ENCODE assay signal across 1 cellular context in genomic region chr7:44200699-44201461, GRCh38.
TF ChIP-seq lines count a peak whose summit lies in the region.

TSS of gene YKT6 (plus strand) at chr7:44200978. CDS start at chr7:44201136, 158 bp downstream.

TF ChIP-seq in HepG2, 621 proteins besides CTCF, POLR2A, EP300 and RAD21 (continued from another document and continues in another):
- TF ChIP-seq NFE2L1 (CRISPR knock-in tag; IDR thresholded peaks at IDR 0.05; ENCODE audit: borderline replicate concordance) (no peak), TBX2 (CRISPR knock-in tag; IDR thresholded peaks at IDR 0.05; ENCODE audit: borderline replicate concordance) (peak; percentile 84), ZMAT3 (CRISPR knock-in tag; conservative IDR thresholded peaks at IDR 0.05) (peak; percentile 53; the same call in 1 of the 2 replicates), MAZ (IDR thresholded peaks at IDR 0.05; ENCODE audit: borderline replicate concordance, low read depth, low read length) (no peak), MAZ (CRISPR knock-in tag; IDR thresholded peaks at IDR 0.05; ENCODE audit: low read depth) (peak; percentile 90), ZBTB20 (CRISPR knock-in tag; IDR thresholded peaks at IDR 0.05; ENCODE audit: borderline replicate concordance, low read depth) (peak; percentile 58; the same call in 1 of the 2 replicates), SIX1 (CRISPR knock-in tag; IDR thresholded peaks at IDR 0.05; ENCODE audit: borderline replicate concordance) (peak; percentile 84; the same call in 1 of the 2 replicates), MLX (CRISPR knock-in tag; IDR thresholded peaks at IDR 0.05) (no peak), ZFP36L2 (CRISPR knock-in tag; IDR thresholded peaks at IDR 0.05) (no peak), DMTF1 (CRISPR knock-in tag; IDR thresholded peaks at IDR 0.05) (no peak), POGZ (CRISPR knock-in tag; IDR thresholded peaks at IDR 0.05) (peak; percentile 79), TFDP1 (CRISPR knock-in tag; IDR thresholded peaks at IDR 0.05; ENCODE audit: borderline replicate concordance) (peak; percentile 68; the same call in 1 of the 2 replicates), HINFP (CRISPR knock-in tag; IDR thresholded peaks at IDR 0.05; ENCODE audit: low read depth) (no peak), KDM6A (CRISPR knock-in tag; IDR thresholded peaks at IDR 0.05; ENCODE audit: low read depth) (no peak), ZSCAN12 (CRISPR knock-in tag; IDR thresholded peaks at IDR 0.05) (no peak), THAP11 (CRISPR knock-in tag; IDR thresholded peaks at IDR 0.05) (peak; percentile 95), ZNF10 (CRISPR knock-in tag; IDR thresholded peaks at IDR 0.05; ENCODE audit: borderline replicate concordance, low read depth) (no peak), ZNF687 (CRISPR knock-in tag; IDR thresholded peaks at IDR 0.05) (peak; percentile 81), MXD3 (CRISPR knock-in tag; IDR thresholded peaks at IDR 0.05) (no peak; the same call in 1 of the 2 replicates), ZNF543 (CRISPR knock-in tag; IDR thresholded peaks at IDR 0.05) (no peak), FOSL1 (CRISPR knock-in tag; IDR thresholded peaks at IDR 0.05; ENCODE audit: borderline replicate concordance) (no peak), ZFY (CRISPR knock-in tag; IDR thresholded peaks at IDR 0.05) (peak; percentile 87), ZNF512 (CRISPR knock-in tag; IDR thresholded peaks at IDR 0.05) (no peak), PHF8 (CRISPR knock-in tag; IDR thresholded peaks at IDR 0.05) (peak; percentile 87), RERE (CRISPR knock-in tag; IDR thresholded peaks at IDR 0.05; ENCODE audit: low read depth) (no peak), SETDB1 (CRISPR knock-in tag; IDR thresholded peaks at IDR 0.05; ENCODE audit: borderline replicate concordance) (no peak), ZNF503 (CRISPR knock-in tag; IDR thresholded peaks at IDR 0.05) (peak; percentile 41; the same call in 1 of the 2 replicates), ZNF44 (CRISPR knock-in tag; IDR thresholded peaks at IDR 0.05) (no peak), ATF5 (CRISPR knock-in tag; IDR thresholded peaks at IDR 0.05; ENCODE audit: low read depth) (no peak), ZNF724P (CRISPR knock-in tag; IDR thresholded peaks at IDR 0.05; ENCODE audit: borderline replicate concordance) (no peak), NFKBIZ (CRISPR knock-in tag; IDR thresholded peaks at IDR 0.05) (no peak), GZF1 (CRISPR knock-in tag; IDR thresholded peaks at IDR 0.05) (peak; percentile 89), SAP130 (CRISPR knock-in tag; IDR thresholded peaks at IDR 0.05; ENCODE audit: low read depth) (peak; percentile 98), EED (CRISPR knock-in tag; IDR thresholded peaks at IDR 0.05) (0 out of 2 replicates have a peak, but pooled peaks have one; percentile 25), ZSCAN25 (CRISPR knock-in tag; IDR thresholded peaks at IDR 0.05) (no peak), SP140L (CRISPR knock-in tag; IDR thresholded peaks at IDR 0.05; ENCODE audit: borderline replicate concordance) (no peak), THRA (CRISPR knock-in tag; IDR thresholded peaks at IDR 0.05; ENCODE audit: borderline replicate concordance) (peak; percentile 63; the same call in 1 of the 2 replicates), ZNF569 (CRISPR knock-in tag; IDR thresholded peaks at IDR 0.05; ENCODE audit: borderline replicate concordance) (no peak)
